Comparison of ENCODE assay signal across 28 cellular contexts in the genomic region with DNA sequence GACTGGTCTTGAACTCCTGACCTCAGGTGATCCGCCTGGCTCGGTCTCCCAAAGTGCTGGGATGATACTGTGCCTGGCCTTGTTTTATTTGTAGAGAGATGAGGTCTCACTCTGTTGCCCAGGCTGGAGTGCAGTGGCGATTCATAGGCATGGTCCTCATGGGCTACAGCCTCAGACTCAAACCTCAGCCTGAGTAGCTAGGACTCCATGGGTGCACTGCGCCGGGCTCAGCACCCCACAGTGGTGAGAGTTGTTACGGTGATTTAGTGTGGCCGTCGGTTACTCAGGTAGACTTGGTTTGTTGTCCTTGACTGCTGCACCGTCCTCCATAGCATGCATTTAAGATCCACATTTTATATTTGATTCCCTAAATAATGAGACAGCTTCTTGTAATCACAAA.
"Had no signal": no experiment of that assay in that cellular context is flagged by ENCODE, and none has a peak within 500 bp of the region (broad histone marks: within the 10 kb centered on the region; RNA-seq: fewer than 3 reads in every experiment).

No MANE protein-coding gene starts in this region.

- H3K27ac Mint-ChIP-seq: naive thymus-derived CD4-positive, alpha-beta T cell; natural killer cell; nephron; neural progenitor cell; stimulated activated effector memory CD8-positive, alpha-beta T cell treated with anti-CD3 and anti-CD28 coated beads, Interleukin-12 subunit alpha, Interleukin-12 subunit beta, amount 100 ng/mL, for 72 hours; stimulated activated naive B cell treated with anti-CD40 and anti-IgM and Interleukin-4, amounts not matched to agents 10 μg/mL and 1 μg/mL and 100 μg/mL, for 72 hours; stimulated activated naive CD8-positive, alpha-beta T cell treated with anti-CD3 and anti-CD28 coated beads, Interleukin-15, Interleukin-2, amounts not matched to agents 100 ng/mL and 50 ng/mL, for 24 hours had no signal

- H3K4me1 Mint-ChIP-seq: naive thymus-derived CD4-positive, alpha-beta T cell; natural killer cell; nephron; stimulated activated effector memory CD8-positive, alpha-beta T cell treated with anti-CD3 and anti-CD28 coated beads, Interleukin-12 subunit alpha, Interleukin-12 subunit beta, amount 100 ng/mL, for 72 hours had no signal

- H3K36me3 Mint-ChIP-seq: naive thymus-derived CD4-positive, alpha-beta T cell; natural killer cell; neural progenitor cell; stimulated activated effector memory CD8-positive, alpha-beta T cell treated with anti-CD3 and anti-CD28 coated beads, Interleukin-12 subunit alpha, Interleukin-12 subunit beta, amount 100 ng/mL, for 72 hours; stimulated activated naive B cell treated with anti-CD40 and anti-IgM and Interleukin-4, amounts not matched to agents 10 μg/mL and 1 μg/mL and 100 μg/mL, for 72 hours had no signal

- H3K27ac ChIP-seq: neural progenitor cell, neutrophil, pancreas, prostate gland, right atrium auricular region, right lobe of liver, sigmoid colon, stomach, thoracic aorta, thyroid gland, tibial nerve, upper lobe of left lung, vagina had no signal

- H3K4me3 Mint-ChIP-seq: naive thymus-derived CD4-positive, alpha-beta T cell; natural killer cell; nephron; neural progenitor cell; stimulated activated effector memory CD8-positive, alpha-beta T cell treated with anti-CD3 and anti-CD28 coated beads, Interleukin-12 subunit alpha, Interleukin-12 subunit beta, amount 100 ng/mL, for 72 hours; stimulated activated naive B cell treated with anti-CD40 and anti-IgM and Interleukin-4, amounts not matched to agents 10 μg/mL and 1 μg/mL and 100 μg/mL, for 72 hours; stimulated activated naive CD8-positive, alpha-beta T cell treated with anti-CD3 and anti-CD28 coated beads, Interleukin-15, Interleukin-2, amounts not matched to agents 100 ng/mL and 50 ng/mL, for 24 hours had no signal

- H3K4me3 ChIP-seq: neural progenitor cell, pancreas, prostate gland, right atrium auricular region, right lobe of liver, sigmoid colon, stomach, thoracic aorta, thyroid gland, tibial nerve, upper lobe of left lung, vagina had no signal

- H3K9me3 ChIP-seq: neutrophil, pancreas, prostate gland, right atrium auricular region, right lobe of liver, sigmoid colon, stomach, thoracic aorta, thyroid gland, tibial nerve, upper lobe of left lung, vagina had no signal

- DNase-seq: naive thymus-derived CD4-positive, alpha-beta T cell; natural killer cell; occipital lobe; pancreas; retina; right lobe of liver; sigmoid colon; small intestine; stimulated activated CD4-positive, alpha-beta T cell treated with anti-CD3 and anti-CD28 coated beads, Interleukin-15, amount 100 ng/mL, for 24 hours; stimulated activated CD4-positive, alpha-beta T cell treated with anti-CD3 and anti-CD28 coated beads, Interleukin-2, amount 100 ng/mL, for 24 hours; stimulated activated CD4-positive, alpha-beta T cell treated with anti-CD3 and anti-CD28 coated beads, Interleukin-2, amount 100 ng/mL, for 48 hours; stimulated activated CD4-positive, alpha-beta T cell treated with anti-CD3 and anti-CD28 coated beads, Interleukin-4, amount 100 ng/mL, for 24 hours; stimulated activated naive B cell treated with anti-CD40 and anti-IgM and Interleukin-4, amounts not matched to agents 10 μg/mL and 1 μg/mL and 100 μg/mL, for 72 hours; stimulated activated naive CD4-positive, alpha-beta T cell treated with Interleukin-2 at 50 U/mL for 16 hours; stomach; thyroid gland; trophoblast cell; upper lobe of left lung had no signal

- H3K4me1 ChIP-seq: pancreas, prostate gland, right atrium auricular region, right lobe of liver, sigmoid colon, stomach, thyroid gland, tibial nerve, upper lobe of left lung, vagina had no signal

- ATAC-seq: naive thymus-derived CD4-positive, alpha-beta T cell; natural killer cell; pancreas; right lobe of liver; stimulated activated effector memory CD8-positive, alpha-beta T cell treated with anti-CD3 and anti-CD28 coated beads, Interleukin-12 subunit alpha, Interleukin-12 subunit beta, amount 100 ng/mL, for 72 hours; stimulated activated naive B cell treated with anti-CD40 and anti-IgM and Interleukin-4, amounts not matched to agents 10 μg/mL and 1 μg/mL and 100 μg/mL, for 72 hours had no signal

- H3K36me3 ChIP-seq: neural progenitor cell, neutrophil, pancreas, prostate gland, right atrium auricular region, right lobe of liver, sigmoid colon, thoracic aorta, thyroid gland, tibial nerve, upper lobe of left lung, vagina had no signal

- H3K9me3 Mint-ChIP-seq: naive thymus-derived CD4-positive, alpha-beta T cell; natural killer cell; nephron; neural progenitor cell; stimulated activated effector memory CD8-positive, alpha-beta T cell treated with anti-CD3 and anti-CD28 coated beads, Interleukin-12 subunit alpha, Interleukin-12 subunit beta, amount 100 ng/mL, for 72 hours; stimulated activated naive B cell treated with anti-CD40 and anti-IgM and Interleukin-4, amounts not matched to agents 10 μg/mL and 1 μg/mL and 100 μg/mL, for 72 hours; stimulated activated naive CD8-positive, alpha-beta T cell treated with anti-CD3 and anti-CD28 coated beads, Interleukin-15, Interleukin-2, amounts not matched to agents 100 ng/mL and 50 ng/mL, for 24 hours had no signal

- H3K9ac ChIP-seq: neural progenitor cell had no signal

- H3K27me3 ChIP-seq: neural progenitor cell, pancreas, right atrium auricular region, right lobe of liver, sigmoid colon, stomach, thyroid gland, tibial nerve, upper lobe of left lung, vagina had no signal

- H3K4me2 ChIP-seq: neural progenitor cell had no signal

- H2AFZ ChIP-seq: neural progenitor cell had no signal

- H3K27me3 Mint-ChIP-seq: stimulated activated naive CD8-positive, alpha-beta T cell treated with anti-CD3 and anti-CD28 coated beads, Interleukin-15, Interleukin-2, amounts not matched to agents 100 ng/mL and 50 ng/mL, for 24 hours had no signal
